In the genomic region with DNA sequence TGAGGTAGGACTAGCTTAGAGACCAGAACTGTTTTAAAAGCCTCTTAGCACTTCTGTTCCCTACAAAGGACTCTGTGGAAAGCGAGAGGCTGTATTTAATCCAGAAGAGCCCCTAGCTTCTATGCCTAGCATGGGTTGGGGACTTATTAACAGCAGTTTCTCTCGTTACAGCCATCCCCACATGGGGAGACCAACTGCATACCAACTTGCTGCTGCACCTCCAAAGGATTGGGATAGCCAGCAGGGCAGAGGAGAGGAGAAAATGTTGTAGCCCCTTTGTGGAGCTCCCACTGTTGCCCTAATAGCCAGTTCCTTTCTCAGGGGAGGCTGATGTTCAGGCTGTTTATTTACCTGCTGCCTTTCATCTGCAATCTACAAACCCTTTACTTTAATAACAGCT, we compare ENCODE assay signal across 16 cellular contexts. TPM values are rescaled to one million over a fixed set of nuclear protein-coding genes. Genes with fewer than 3 reads are reported as not detected.
DNase-seq lines count a peak whose midpoint lies in the region; ATAC-seq and TF ChIP-seq lines count a peak whose summit lies in the region.
"Had no signal": no experiment of that assay in that cellular context is flagged by ENCODE, and none has a peak within 500 bp of the region (broad histone marks: within the 10 kb centered on the region; RNA-seq: fewer than 3 reads in every experiment).

No MANE protein-coding gene starts in this region.

- H3K4me1 ChIP-seq in right atrium auricular region (peaks cover 0 to 22% of the 10 kb centered on the region in 2 donors), heart left ventricle (peaks cover 0 to 27% (median 21%) of the 10 kb centered on the region in 12 donors)
- peaks cover 24% of the 10 kb centered on the region for H3K4me1 ChIP-seq in CD4-positive, alpha-beta memory T cell (ENCODE audit: insufficient read depth, low read length)

- H3K36me3 Mint-ChIP-seq in CD4-positive, alpha-beta memory T cell = peaks cover 30 to 50% of the 10 kb centered on the region in 2 donors

- H3K27ac ChIP-seq in right atrium auricular region = no peak overlapping the region
- H3K27ac ChIP-seq in heart left ventricle = no peak overlapping the region
- H3K27ac ChIP-seq in SK-N-MC = 0 out of 2 replicates have a peak overlapping the region, but pooled peaks have one; percentile 26
- H3K27ac ChIP-seq in CD4-positive, alpha-beta memory T cell (ENCODE audit: low read depth, low read length) = no peak overlapping the region
- H3K27ac ChIP-seq: GM23248 had no signal

- H3K9ac ChIP-seq in SK-N-MC (ENCODE audit: insufficient read length) = no peak overlapping the region
- H3K9ac ChIP-seq: GM23248 had no signal

- H3K4me3 ChIP-seq in right atrium auricular region (no peak overlapping the region), heart left ventricle (no peak overlapping the region), SK-N-MC (no peak overlapping the region)
- H3K4me3 ChIP-seq in CD4-positive, alpha-beta memory T cell (ENCODE audit: low read length in 2 of 2) = no peak overlapping the region
- H3K4me3 ChIP-seq: GM23248, MG63 had no signal

- peak overlapping the region in 2 of 7 donors; percentile 59 to 70 for H3K27ac Mint-ChIP-seq in CD4-positive, alpha-beta memory T cell

- DNase-seq in right atrium auricular region (ENCODE audit: low spot score) = peak; percentile 51
- no peak for DNase-seq in heart left ventricle
- DNase-seq in SK-N-MC (ENCODE audit: low read depth, low spot score) = no peak
- DNase-seq in epidermal melanocyte (ENCODE audit: insufficient read length, low spot score) = peak; percentile 7
- DNase-seq in OCI-M2 (lab: John Stamatoyannopoulos, UW; ENCODE audit: unreplicated experiment) = no peak
- no peak for DNase-seq in CD4-positive, alpha-beta memory T cell
- DNase-seq: C1 segment of cervical spinal cord, COR-L47, GF-D8, GM23248, MG63, NCI-H1092, NCI-H146, NCI-H748 treated with DMSO at 0.1 percent for 48 hours, OCI-M1 had no signal

- WGBS in heart left ventricle, 4 donors = 90 to 93% (median 92%) methylated on average over 2 of the region's 2 CpGs

- H3K9me3 ChIP-seq in right atrium auricular region (no peaks in the 10 kb centered on the region), heart left ventricle (no peaks in the 10 kb centered on the region), SK-N-MC (ENCODE audit: low read depth, low read length) (no peaks in the 10 kb centered on the region)
- no peaks in the 10 kb centered on the region for H3K9me3 ChIP-seq in CD4-positive, alpha-beta memory T cell (ENCODE audit: control insufficient read depth in 1 of 2, low read length in 2 of 2)
- H3K9me3 ChIP-seq: MG63 had no signal

- TF ChIP-seq CTCF in right atrium auricular region (IDR thresholded peaks at IDR 0.05) (no peak), heart left ventricle (IDR thresholded peaks at IDR 0.05) (no peak)

- CTCF ChIA-PET in CD4-positive, alpha-beta memory T cell (lab: Charles Lee; ENCODE audit: partially characterized antibody) = interaction anchor here (0.7 to 2.0 kb wide), 6 partner anchors 14 to 255 kb away, joined by 3 to 6 read pairs (median 4); a partner anchor contains a TSS

- H3K27me3 ChIP-seq in right atrium auricular region (no peaks in the 10 kb centered on the region), heart left ventricle (peaks cover 0 to 3% (median 0%) of the 10 kb centered on the region in 9 donors)
- no peaks in the 10 kb centered on the region for H3K27me3 ChIP-seq in CD4-positive, alpha-beta memory T cell (ENCODE audit: insufficient read depth, low read length)
- H3K27me3 ChIP-seq: MG63 had no signal

- no peak for ATAC-seq in heart left ventricle
- no peak for ATAC-seq in HG03139 (IDR thresholded peaks at IDR 0.05; ENCODE audit: unreplicated experiment)

- POLR2A ChIA-PET in CD4-positive, alpha-beta memory T cell (lab: Charles Lee; ENCODE audit: partially characterized antibody) = interaction anchor here (2.0 kb wide), 1 partner anchor 24 kb away, joined by 9 read pairs; a partner anchor contains a TSS

- H3K4me1 Mint-ChIP-seq in CD4-positive, alpha-beta memory T cell = peaks cover 16 to 35% (median 21%) of the 10 kb centered on the region in 4 donors

- peaks cover 0 to 3% (median 0%) of the 10 kb centered on the region in 8 donors for H3K9me3 Mint-ChIP-seq in CD4-positive, alpha-beta memory T cell

- peaks cover 54% of the 10 kb centered on the region for H3K36me3 ChIP-seq in right atrium auricular region
- peaks cover 1 to 65% (median 57%) of the 10 kb centered on the region in 9 donors for H3K36me3 ChIP-seq in heart left ventricle
- peaks cover 56% of the 10 kb centered on the region for H3K36me3 ChIP-seq in SK-N-MC (ENCODE audit: insufficient read depth, low read length)
- H3K36me3 ChIP-seq in CD4-positive, alpha-beta memory T cell (ENCODE audit: insufficient read depth, low read length) = peaks cover 45% of the 10 kb centered on the region

- TF ChIP-seq POLR2A in heart left ventricle (IDR thresholded peaks at IDR 0.05) = no peak

- H3K4me3 Mint-ChIP-seq in CD4-positive, alpha-beta memory T cell = no peak overlapping the region

- intact Hi-C loops in heart left ventricle (cut with DNase I) = no loop called here
- intact Hi-C loops in CD4-positive, alpha-beta memory T cell (cut with micrococcal nuclease) = no loop called here

- no peaks in the 10 kb centered on the region for H3K27me3 Mint-ChIP-seq in CD4-positive, alpha-beta memory T cell

RNA-seq across cellular contexts. Expression of a gene that starts 11.0 kb away (rescaled TPM):
- 10 to 100 TPM; 20.2 to 23.7 TPM for total RNA-seq in right atrium auricular region
- 10 to 100 TPM in 1 of 9 donors, 1 to 10 TPM in 8; 2.5 to 11.9 (median 8.6) TPM for total RNA-seq in heart left ventricle
- polyA plus RNA-seq in heart left ventricle = 1 to 10 TPM; 1.6 to 2.1 TPM
- 1 to 10 TPM; 2.6 to 3.1 TPM for total RNA-seq in CD4-positive, alpha-beta memory T cell
- polyA plus RNA-seq in CD4-positive, alpha-beta memory T cell = under 1 TPM in 1 of 2 donors, not detected in 1; 0.52 TPM

RNA-seq across cellular contexts. Expression of a gene that starts 24.7 kb away (rescaled TPM):
- 100 to 1,000 TPM; 108 to 130 TPM for total RNA-seq in right atrium auricular region
- 100 to 1,000 TPM in 6 of 9 donors, 10 to 100 TPM in 3; 88.5 to 113 (median 102) TPM for total RNA-seq in heart left ventricle
- 100 to 1,000 TPM in 1 of 2 donors, 10 to 100 TPM in 1; 41.1 to 179 TPM for polyA plus RNA-seq in heart left ventricle
- 100 to 1,000 TPM; 178 to 190 TPM for total RNA-seq in CD4-positive, alpha-beta memory T cell
- polyA plus RNA-seq in CD4-positive, alpha-beta memory T cell = 100 to 1,000 TPM; 153 to 199 TPM

RNA-seq across cellular contexts. Expression of a gene that starts 44.6 kb away (rescaled TPM):
- total RNA-seq in right atrium auricular region = 1 to 10 TPM; 2.2 to 2.4 TPM
- 1 to 10 TPM in 3 of 9 donors, under 1 TPM in 5, not detected in 1; 0.23 to 3.6 (median 0.60) TPM for total RNA-seq in heart left ventricle
- 1 to 10 TPM; 1.1 to 1.4 TPM for polyA plus RNA-seq in heart left ventricle
- total RNA-seq in CD4-positive, alpha-beta memory T cell = under 1 TPM; 0.17 to 0.28 TPM
- under 1 TPM; 0.18 to 0.31 TPM for polyA plus RNA-seq in CD4-positive, alpha-beta memory T cell

Comparison
In these comparisons a context has a peak if more than half of its experiments do, and no peak if none do; other contexts are left out.
1. DNase-seq: peak in right atrium auricular region (single experiment) and epidermal melanocyte (single experiment); none in heart left ventricle (0 of 5), SK-N-MC (single experiment), OCI-M2 (single experiment) and CD4-positive, alpha-beta memory T cell (0 of 5).